ENCODE assay signal across 9 cellular contexts in the genomic region with DNA sequence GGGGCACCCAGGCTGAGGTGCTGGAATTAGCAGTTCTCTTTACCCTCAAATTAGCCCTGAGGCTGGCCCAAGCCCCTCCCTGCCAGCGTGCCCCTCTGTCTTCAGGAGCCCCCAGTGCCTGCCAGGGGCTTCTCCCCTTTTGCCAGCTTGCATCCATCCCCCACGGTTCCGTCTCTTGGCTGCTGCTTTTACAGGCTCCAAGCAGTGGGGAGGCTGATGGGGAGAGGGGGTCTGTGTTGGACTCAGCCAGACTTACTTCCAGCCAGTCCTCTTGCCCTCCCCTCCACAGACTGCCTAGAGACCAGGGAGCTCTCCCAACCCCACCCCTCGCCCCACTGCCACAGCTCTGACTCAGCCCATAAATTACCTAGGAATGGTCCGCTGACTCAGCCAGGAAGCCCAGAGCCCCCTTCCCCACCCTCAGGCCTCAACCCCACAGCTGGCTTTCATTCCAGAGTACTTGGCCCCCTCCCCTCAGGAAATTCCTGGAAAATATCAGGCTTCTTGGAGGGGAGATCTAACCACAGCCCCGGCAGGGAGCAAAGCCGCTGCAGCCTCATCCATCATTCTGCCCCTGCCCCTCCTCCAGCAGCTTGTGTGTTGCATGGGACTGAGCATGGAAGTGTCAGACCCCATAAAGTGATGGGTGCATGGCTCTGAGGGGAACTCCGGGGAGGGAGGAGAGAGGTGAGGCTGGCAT.
DNase-seq lines count a peak whose midpoint lies in the region; ATAC-seq and TF ChIP-seq lines count a peak whose summit lies in the region.
"Had no signal": no experiment of that assay in that cellular context is flagged by ENCODE, and none has a peak within 500 bp of the region (broad histone marks: within the 10 kb centered on the region; RNA-seq: fewer than 3 reads in every experiment).

No MANE protein-coding gene starts in this region.

- 65% methylated on average over 8 of the region's 8 CpGs for WGBS in right cardiac atrium
- 12 to 18% methylated on average over 8 of the region's 8 CpGs for WGBS in aorta, 2 donors

- H3K27me3 ChIP-seq in right cardiac atrium (ENCODE audit: control insufficient read depth, insufficient read depth) (no peaks in the 10 kb centered on the region), right atrium auricular region (no peaks in the 10 kb centered on the region), adipocyte (replicated peaks; ENCODE audit: control insufficient read depth, insufficient read depth, low read length) (no peaks in the 10 kb centered on the region), aorta (ENCODE audit: control insufficient read depth in 1 of 2, insufficient read depth in 2 of 2, low read length in 1 of 2) (no peaks in the 10 kb centered on the region)

- intact Hi-C loops in right cardiac atrium (cut with DNase I) = no loop called here
- intact Hi-C loops in aorta (cut with DNase I) = loop anchor here in 1 of 2 donors (5.0 kb wide), 2 partner anchors 45 to 115 kb away; no protein-coding TSS in a partner anchor

- DNase-seq in right cardiac atrium = no peak
- DNase-seq in right atrium auricular region (ENCODE audit: low spot score) = no peak
- peak; percentile 96 for DNase-seq in adipocyte (ENCODE audit: low read depth)
- peak; percentile 100 for DNase-seq in islet precursor cell
- DNase-seq in aorta = peak; percentile 86 to 90
- DNase-seq in stimulated activated CD4-positive, alpha-beta T cell treated with anti-CD3 and anti-CD28 coated beads, Interleukin-15, amount 100 ng/mL, for 24 hours = no peak
- DNase-seq in midbrain (lab: John Stamatoyannopoulos, UW) = no peak
- DNase-seq: activated CD4-positive, alpha-beta T cell treated with anti-CD3 and anti-CD28 coated beads, Interleukin-2, amount 50 U/mL, for 48 hours had no signal

- H3K4me3 ChIP-seq in right cardiac atrium (ENCODE audit: low read length) = no peak overlapping the region
- no peak overlapping the region for H3K4me3 ChIP-seq in right atrium auricular region
- H3K4me3 ChIP-seq in adipocyte (ENCODE audit: low read length) = no peak overlapping the region
- no peak overlapping the region for H3K4me3 ChIP-seq in aorta (ENCODE audit: low read length in 2 of 2)

- TF ChIP-seq CTCF in right atrium auricular region (IDR thresholded peaks at IDR 0.05) = no peak

- H3K36me3 ChIP-seq in right atrium auricular region (no peaks in the 10 kb centered on the region), adipocyte (ENCODE audit: control insufficient read depth, insufficient read depth, low read length, severe bottlenecking) (no peaks in the 10 kb centered on the region), aorta (ENCODE audit: control insufficient read depth in 1 of 2, insufficient read depth in 2 of 2, low read length in 1 of 2) (no peaks in the 10 kb centered on the region)

- H3K27ac ChIP-seq in right cardiac atrium (ENCODE audit: low read length) = no peak overlapping the region
- H3K27ac ChIP-seq in right atrium auricular region = no peak overlapping the region
- H3K27ac ChIP-seq in aorta (ENCODE audit: low read depth in 1 of 2, low read length in 2 of 2) = peak overlapping the region in 1 of 2 donors; percentile 29

- H3K4me1 ChIP-seq in right cardiac atrium (ENCODE audit: control insufficient read depth, insufficient read depth, low read length) (peaks cover 11% of the 10 kb centered on the region), right atrium auricular region (peaks cover 0 to 23% of the 10 kb centered on the region in 2 donors), adipocyte (ENCODE audit: control insufficient read depth, insufficient read depth, low read length) (peaks cover 37% of the 10 kb centered on the region), aorta (ENCODE audit: control insufficient read depth in 1 of 2, insufficient read depth in 2 of 2, low read length in 2 of 2) (no peaks in the 10 kb centered on the region)

- no peaks in the 10 kb centered on the region for H3K9me3 ChIP-seq in right cardiac atrium (ENCODE audit: control insufficient read depth, low read length)
- no peaks in the 10 kb centered on the region for H3K9me3 ChIP-seq in right atrium auricular region
- no peaks in the 10 kb centered on the region for H3K9me3 ChIP-seq in adipocyte (ENCODE audit: control insufficient read depth, low read length)
- H3K9me3 ChIP-seq in aorta (ENCODE audit: control insufficient read depth, low read length) = no peaks in the 10 kb centered on the region

- ATAC-seq in right cardiac atrium = peak; percentile 20 to 32
- ATAC-seq in aorta (ENCODE audit: low FRiP score) = peak; percentile 73
- no peak for ATAC-seq in HG02763 (IDR thresholded peaks at IDR 0.05; ENCODE audit: unreplicated experiment)

- H3K9ac ChIP-seq in adipocyte (ENCODE audit: low read length) = peak overlapping the region; percentile 49

Comparison
In these comparisons a context has a peak if more than half of its experiments do, and no peak if none do; other contexts are left out.
1. DNase-seq: peak in adipocyte (single experiment), islet precursor cell (single experiment) and aorta (2 of 2); none in right cardiac atrium (0 of 3), right atrium auricular region (single experiment), stimulated activated CD4-positive, alpha-beta T cell treated with anti-CD3 and anti-CD28 coated beads, Interleukin-15, amount 100 ng/mL, for 24 hours (single experiment) and midbrain (single experiment).